26 cellular contexts compared by ENCODE assay signal in the genomic region with DNA sequence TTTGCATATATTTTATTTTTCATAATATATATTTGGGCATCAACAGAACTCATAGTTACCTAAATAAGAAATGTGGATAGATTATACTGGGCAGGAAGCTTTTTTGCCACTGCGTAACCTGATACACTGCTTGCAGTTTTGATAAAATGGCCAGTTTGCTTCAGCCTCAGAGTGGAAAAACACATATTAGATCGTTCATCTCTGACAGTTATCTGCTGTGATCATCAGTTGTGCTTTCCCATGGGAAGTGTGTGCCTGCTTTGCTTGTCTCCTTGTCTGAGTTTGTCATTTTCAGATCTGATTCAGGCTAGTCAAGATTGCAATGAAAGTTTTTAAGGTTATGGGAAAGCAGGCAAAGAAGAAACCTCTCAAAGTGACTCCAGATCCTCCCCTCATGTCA. TPM values are rescaled to one million over a fixed set of nuclear protein-coding genes. Genes with fewer than 3 reads are reported as not detected.
DNase-seq lines count a peak whose midpoint lies in the region; FAIRE-seq and TF ChIP-seq lines count a peak whose summit lies in the region.
"Had no signal": no experiment of that assay in that cellular context is flagged by ENCODE, and none has a peak within 500 bp of the region (broad histone marks: within the 10 kb centered on the region; RNA-seq: fewer than 3 reads in every experiment).

No MANE protein-coding gene starts in this region.

- CTCF ChIA-PET in Caco-2 (lab: Charles Lee) = no interaction called here

- TF ChIP-seq CTCF in chondrocyte (IDR thresholded peaks at IDR 0.05) (no peak), Caco-2 (IDR thresholded peaks at IDR 0.05; ENCODE audit: insufficient read depth in 1 of 2, low read depth in 1 of 2, low read length in 1 of 2, severe bottlenecking in 1 of 2, unreplicated experiment in 1 of 2) (no peak)

- peaks cover 3% of the 10 kb centered on the region for H3K36me3 Mint-ChIP-seq in chondrocyte (ENCODE audit: low read depth)
- H3K36me3 Mint-ChIP-seq in Caco-2 (ENCODE audit: insufficient read depth, unreplicated experiment) = no peaks in the 10 kb centered on the region
- H3K36me3 Mint-ChIP-seq in activated T-helper 1 cell treated with anti-CD3 and anti-CD28 coated beads, Interleukin-12 subunit alpha, Interleukin-12 subunit beta, Interleukin-2, Interleukin-4 antibody, amounts not matched to agents 30 ng/mL and 10 ng/mL and 1 ng/mL, durations not matched to agents 14 hours and 24 hours and 36 hours (ENCODE audit: low read depth) = no peaks in the 10 kb centered on the region
- H3K36me3 Mint-ChIP-seq: CD14-positive monocyte had no signal

- POLR2A ChIA-PET in Caco-2 (lab: Charles Lee) = no interaction called here

- peak overlapping the region; percentile 56 for H3K27ac Mint-ChIP-seq in chondrocyte (ENCODE audit: unreplicated experiment)
- H3K27ac Mint-ChIP-seq in Caco-2 (ENCODE audit: unreplicated experiment) = no peak overlapping the region
- no peak overlapping the region for H3K27ac Mint-ChIP-seq in activated T-helper 1 cell treated with anti-CD3 and anti-CD28 coated beads, Interleukin-12 subunit alpha, Interleukin-12 subunit beta, Interleukin-2, Interleukin-4 antibody, amounts not matched to agents 30 ng/mL and 10 ng/mL and 1 ng/mL, durations not matched to agents 14 hours and 24 hours and 36 hours
- H3K27ac Mint-ChIP-seq: H9 had no signal

- no peaks in the 10 kb centered on the region for H3K36me3 ChIP-seq in Caco-2 (ENCODE audit: control insufficient read depth, insufficient read depth, low read length)
- H3K36me3 ChIP-seq: BE2C had no signal

- intact Hi-C loops in Caco-2 (cut with micrococcal nuclease; ENCODE audit: unreplicated experiment) = no loop called here
- intact Hi-C loops in activated T-helper 1 cell treated with anti-CD3 and anti-CD28 coated beads, Interleukin-12 subunit alpha, Interleukin-12 subunit beta, Interleukin-2, Interleukin-4 antibody, amounts not matched to agents 30 ng/mL and 10 ng/mL and 1 ng/mL, durations not matched to agents 14 hours and 24 hours and 36 hours (cut with micrococcal nuclease) = no loop called here

- H3K9me3 Mint-ChIP-seq in chondrocyte (ENCODE audit: low read depth) = no peaks in the 10 kb centered on the region
- H3K9me3 Mint-ChIP-seq in Caco-2 (ENCODE audit: unreplicated experiment) = no peaks in the 10 kb centered on the region
- H3K9me3 Mint-ChIP-seq in activated T-helper 1 cell treated with anti-CD3 and anti-CD28 coated beads, Interleukin-12 subunit alpha, Interleukin-12 subunit beta, Interleukin-2, Interleukin-4 antibody, amounts not matched to agents 30 ng/mL and 10 ng/mL and 1 ng/mL, durations not matched to agents 14 hours and 24 hours and 36 hours = peaks cover 2% of the 10 kb centered on the region
- H3K9me3 Mint-ChIP-seq: H9 had no signal

- H3K4me3 Mint-ChIP-seq in chondrocyte (ENCODE audit: unreplicated experiment) = no peak overlapping the region
- no peak overlapping the region for H3K4me3 Mint-ChIP-seq in Caco-2 (ENCODE audit: unreplicated experiment)
- no peak overlapping the region for H3K4me3 Mint-ChIP-seq in activated T-helper 1 cell treated with anti-CD3 and anti-CD28 coated beads, Interleukin-12 subunit alpha, Interleukin-12 subunit beta, Interleukin-2, Interleukin-4 antibody, amounts not matched to agents 30 ng/mL and 10 ng/mL and 1 ng/mL, durations not matched to agents 14 hours and 24 hours and 36 hours
- H3K4me3 Mint-ChIP-seq: CD14-positive monocyte, H9 had no signal

- FAIRE-seq in GM12891 (lab: Jason Lieb, UNC) = no peak
- FAIRE-seq: GM18507, HepG2, K562, RCC 7860 had no signal

- DNase-seq in NCI-H2171 treated with DMSO at 0.1 percent for 48 hours (lab: John Stamatoyannopoulos, UW) (peak; percentile 11), NCI-H2171 (lab: John Stamatoyannopoulos, UW) (no peak), chondrocyte (ENCODE audit: low spot score) (no peak), myocyte (ENCODE audit: low read depth) (peak; percentile 31), GM12891 (ENCODE audit: insufficient read length, low spot score) (no peak), Caco-2 (no peak)
- DNase-seq in stimulated activated CD4-positive, alpha-beta T cell treated with anti-CD3 and anti-CD28 coated beads, Interleukin-4, amount 100 ng/mL, for 24 hours = no peak
- no peak for DNase-seq in activated T-helper 1 cell treated with anti-CD3 and anti-CD28 coated beads, Interleukin-12 subunit alpha, Interleukin-12 subunit beta, Interleukin-2, Interleukin-4 antibody, amounts not matched to agents 30 ng/mL and 10 ng/mL and 1 ng/mL, durations not matched to agents 14 hours and 24 hours and 36 hours (ENCODE audit: low spot score)
- DNase-seq: 8988T, ACHN, BE2C, DMS153, DND-41, H9, Kasumi-1, MG63, NCI-H1105 treated with DMSO at 0.1 percent for 48 hours, NCI-H1694 treated with DMSO at 0.1 percent for 48 hours, NCI-H2081, NCI-H345, NCI-H510A treated with DMSO at 0.1 percent for 48 hours had no signal

- H3K4me3 ChIP-seq in Caco-2 (ENCODE audit: low read depth, low read length) = no peak overlapping the region
- H3K4me3 ChIP-seq: K562, MG63 had no signal

- H3K9me3 ChIP-seq in Caco-2 = no peaks in the 10 kb centered on the region
- H3K9me3 ChIP-seq: BE2C, MG63 had no signal

- H3K27me3 Mint-ChIP-seq in chondrocyte (ENCODE audit: low read depth) (no peaks in the 10 kb centered on the region), Caco-2 (ENCODE audit: insufficient read depth, unreplicated experiment) (peaks cover 7% of the 10 kb centered on the region)
- H3K27me3 Mint-ChIP-seq in activated T-helper 1 cell treated with anti-CD3 and anti-CD28 coated beads, Interleukin-12 subunit alpha, Interleukin-12 subunit beta, Interleukin-2, Interleukin-4 antibody, amounts not matched to agents 30 ng/mL and 10 ng/mL and 1 ng/mL, durations not matched to agents 14 hours and 24 hours and 36 hours (ENCODE audit: insufficient read depth) = no peaks in the 10 kb centered on the region

- peaks cover 29% of the 10 kb centered on the region for H3K4me1 Mint-ChIP-seq in chondrocyte (ENCODE audit: low read depth)
- H3K4me1 Mint-ChIP-seq in Caco-2 (ENCODE audit: low read depth, unreplicated experiment) = no peaks in the 10 kb centered on the region
- no peaks in the 10 kb centered on the region for H3K4me1 Mint-ChIP-seq in activated T-helper 1 cell treated with anti-CD3 and anti-CD28 coated beads, Interleukin-12 subunit alpha, Interleukin-12 subunit beta, Interleukin-2, Interleukin-4 antibody, amounts not matched to agents 30 ng/mL and 10 ng/mL and 1 ng/mL, durations not matched to agents 14 hours and 24 hours and 36 hours (ENCODE audit: low read depth)
- H3K4me1 Mint-ChIP-seq: CD14-positive monocyte had no signal

- no peak for TF ChIP-seq POLR2A in GM12891 (IDR thresholded peaks at IDR 0.05; ENCODE audit: low read depth, low read length)

- H3K4me1 ChIP-seq in Caco-2 = no peaks in the 10 kb centered on the region
- H3K4me1 ChIP-seq: BE2C had no signal

- BruUV-seq in Caco-2 (replicated peaks; lab: Mats Ljungman, UMichigan) = no TSS peak

- H3K27me3 ChIP-seq in Caco-2 (replicated peaks; ENCODE audit: control insufficient read depth, insufficient read depth, low read length) = no peaks in the 10 kb centered on the region
- H3K27me3 ChIP-seq: BE2C, MG63 had no signal

TF ChIP-seq in GM12891, 5 proteins besides CTCF, POLR2A, EP300 and RAD21:
- TF ChIP-seq TAF1 (IDR thresholded peaks at IDR 0.05; ENCODE audit: low read depth, low read length) = no peak
- TF ChIP-seq POLR2AphosphoS5 (IDR thresholded peaks at IDR 0.05; ENCODE audit: low read depth, low read length) = no peak
- no peak for TF ChIP-seq POU2F2 (IDR thresholded peaks at IDR 0.05; ENCODE audit: low read depth, low read length)
- TF ChIP-seq PAX5 (IDR thresholded peaks at IDR 0.05; ENCODE audit: insufficient read depth, low read length, severe bottlenecking) = no peak
- no peak for TF ChIP-seq SPI1 (IDR thresholded peaks at IDR 0.05; ENCODE audit: low read depth, low read length)
TF ChIP-seq in GM12891: peak in this region for 0.

RNA-seq across cellular contexts. Expression of a gene that starts 54.0 kb away (rescaled TPM):
- total RNA-seq in chondrocyte = 92.2 to 175 TPM (median 166 TPM) in 3 replicates
- total RNA-seq in myocyte = 14.4 and 15.5 TPM in 2 replicates
- polyA plus RNA-seq in myocyte (2012) = 58.2 TPM
- 0.09 TPM for polyA plus RNA-seq in GM12891 (2012; ENCODE audit: low read depth, missing spikeins)
- total RNA-seq in Caco-2 (2022) = not detected in 2 replicates
- not detected in 2 replicates for total RNA-seq in activated T-helper 1 cell treated with anti-CD3 and anti-CD28 coated beads, Interleukin-12 subunit alpha, Interleukin-12 subunit beta, Interleukin-2, Interleukin-4 antibody, amounts not matched to agents 30 ng/mL and 10 ng/mL and 1 ng/mL, durations not matched to agents 14 hours and 24 hours and 36 hours
- total RNA-seq: HepG2, K562 had no signal
- polyA plus RNA-seq: CD14-positive monocyte, HepG2, K562 had no signal

Comparison
In these comparisons a context has a peak if more than half of its experiments do, and no peak if none do; other contexts are left out.
1. DNase-seq: peak in NCI-H2171 treated with DMSO at 0.1 percent for 48 hours (single experiment) and myocyte (single experiment); none in NCI-H2171 (single experiment), chondrocyte (single experiment), stimulated activated CD4-positive, alpha-beta T cell treated with anti-CD3 and anti-CD28 coated beads, Interleukin-4, amount 100 ng/mL, for 24 hours (single experiment), GM12891 (single experiment), Caco-2 (0 of 2) and activated T-helper 1 cell treated with anti-CD3 and anti-CD28 coated beads, Interleukin-12 subunit alpha, Interleukin-12 subunit beta, Interleukin-2, Interleukin-4 antibody, amounts not matched to agents 30 ng/mL and 10 ng/mL and 1 ng/mL, durations not matched to agents 14 hours and 24 hours and 36 hours (single experiment).
2. RNA of a gene that starts 54.0 kb away (total RNA-seq): 92.2 to 175 TPM in chondrocyte and 14.4 to 15.5 TPM in myocyte; not detected in Caco-2 and not detected in activated T-helper 1 cell treated with anti-CD3 and anti-CD28 coated beads, Interleukin-12 subunit alpha, Interleukin-12 subunit beta, Interleukin-2, Interleukin-4 antibody, amounts not matched to agents 30 ng/mL and 10 ng/mL and 1 ng/mL, durations not matched to agents 14 hours and 24 hours and 36 hours; every median in the first group is over 10 times any median in the second.